Comparison of ENCODE assay signal across 1 cellular context in the genomic region with DNA sequence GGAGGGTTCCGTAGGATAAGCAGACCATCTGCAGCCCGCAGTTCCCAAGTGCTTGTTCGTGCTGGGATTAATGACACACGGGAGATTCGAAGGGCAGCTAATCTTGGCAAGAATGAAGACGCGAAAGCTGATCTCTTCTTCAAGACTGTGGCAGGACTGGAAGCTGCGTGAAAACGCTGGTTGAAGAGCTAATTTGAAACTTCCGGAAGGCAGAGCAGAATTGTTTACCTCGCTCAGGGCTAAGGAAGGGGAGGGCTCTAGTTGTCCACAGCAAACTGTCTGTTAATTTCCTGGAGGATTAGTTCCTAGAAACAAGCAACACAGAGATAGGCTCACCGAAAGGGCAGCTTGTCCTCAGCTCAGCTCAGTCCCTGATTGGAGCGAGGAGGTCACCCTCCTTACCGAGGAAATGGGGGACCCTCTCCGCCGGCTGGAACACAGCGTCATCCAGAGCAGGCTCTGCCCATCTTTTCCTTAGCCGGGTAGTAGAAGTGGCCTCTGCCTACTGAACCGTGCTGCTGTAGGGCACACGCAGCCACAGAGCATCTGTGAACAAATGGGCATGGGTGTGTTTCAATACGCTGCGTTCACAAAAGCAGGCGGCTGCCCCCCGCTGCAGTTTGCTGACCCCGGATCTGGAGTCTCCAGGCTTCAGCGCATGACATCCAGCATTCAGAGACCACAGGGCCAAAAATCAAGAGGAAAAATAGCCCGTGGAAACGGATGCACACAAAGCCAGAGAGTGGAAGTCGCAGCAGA.
A peak's percentile ranks its signal among the peaks of the same experiment; 100 is the strongest.
TF ChIP-seq lines count a peak whose summit lies in the region.

No MANE protein-coding gene starts in this region.

TF ChIP-seq in HepG2, 621 proteins besides CTCF, POLR2A, EP300 and RAD21 (continued from another document and continues in another):
- no peak for TF ChIP-seq AKNA (CRISPR knock-in tag; IDR thresholded peaks at IDR 0.05; ENCODE audit: borderline replicate concordance)
- TF ChIP-seq CBX1 (IDR thresholded peaks at IDR 0.05; ENCODE audit: low read depth) = no peak
- no peak for TF ChIP-seq BORCS8-MEF2B (CRISPR knock-in tag; IDR thresholded peaks at IDR 0.05)
- TF ChIP-seq, protein P1, sequence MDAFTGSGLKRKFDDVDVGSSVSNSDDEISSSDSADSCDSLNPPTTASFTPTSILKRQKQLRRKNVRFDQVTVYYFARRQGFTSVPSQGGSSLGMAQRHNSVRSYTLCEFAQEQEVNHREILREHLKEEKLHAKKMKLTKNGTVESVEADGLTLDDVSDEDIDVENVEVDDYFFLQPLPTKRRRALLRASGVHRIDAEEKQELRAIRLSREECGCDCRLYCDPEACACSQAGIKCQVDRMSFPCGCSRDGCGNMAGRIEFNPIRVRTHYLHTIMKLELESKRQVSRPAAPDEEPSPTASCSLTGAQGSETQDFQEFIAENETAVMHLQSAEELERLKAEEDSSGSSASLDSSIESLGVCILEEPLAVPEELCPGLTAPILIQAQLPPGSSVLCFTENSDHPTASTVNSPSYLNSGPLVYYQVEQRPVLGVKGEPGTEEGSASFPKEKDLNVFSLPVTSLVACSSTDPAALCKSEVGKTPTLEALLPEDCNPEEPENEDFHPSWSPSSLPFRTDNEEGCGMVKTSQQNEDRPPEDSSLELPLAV (CRISPR knock-in tag; conservative IDR thresholded peaks at IDR 0.05; ENCODE audit: low read depth) = no peak
- TF ChIP-seq IRX3 (CRISPR knock-in tag; IDR thresholded peaks at IDR 0.05; ENCODE audit: borderline replicate concordance, low read depth) = no peak
- no peak for TF ChIP-seq MED1 (CRISPR knock-in tag; IDR thresholded peaks at IDR 0.05)
- no peak for TF ChIP-seq GABPB1 (CRISPR knock-in tag; IDR thresholded peaks at IDR 0.05)
- TF ChIP-seq AHR (CRISPR knock-in tag; IDR thresholded peaks at IDR 0.05) = no peak
- TF ChIP-seq SP5 (CRISPR knock-in tag; IDR thresholded peaks at IDR 0.05; ENCODE audit: borderline replicate concordance, low read depth) = no peak
- TF ChIP-seq ZNF468 (CRISPR knock-in tag; IDR thresholded peaks at IDR 0.05) = no peak
- TF ChIP-seq ZNF510 (CRISPR knock-in tag; IDR thresholded peaks at IDR 0.05; ENCODE audit: low read depth) = no peak
- no peak for TF ChIP-seq MTA3 (CRISPR knock-in tag; IDR thresholded peaks at IDR 0.05)
- no peak for TF ChIP-seq ZNF3 (CRISPR knock-in tag; IDR thresholded peaks at IDR 0.05)
- TF ChIP-seq ZNF775 (CRISPR knock-in tag; IDR thresholded peaks at IDR 0.05; ENCODE audit: borderline replicate concordance) = no peak
- TF ChIP-seq SP4 (CRISPR knock-in tag; IDR thresholded peaks at IDR 0.05) = no peak
- no peak for TF ChIP-seq HOXD1 (CRISPR knock-in tag; IDR thresholded peaks at IDR 0.05)
- no peak for TF ChIP-seq TEAD2 (CRISPR knock-in tag; IDR thresholded peaks at IDR 0.05)
- TF ChIP-seq, protein P2, sequence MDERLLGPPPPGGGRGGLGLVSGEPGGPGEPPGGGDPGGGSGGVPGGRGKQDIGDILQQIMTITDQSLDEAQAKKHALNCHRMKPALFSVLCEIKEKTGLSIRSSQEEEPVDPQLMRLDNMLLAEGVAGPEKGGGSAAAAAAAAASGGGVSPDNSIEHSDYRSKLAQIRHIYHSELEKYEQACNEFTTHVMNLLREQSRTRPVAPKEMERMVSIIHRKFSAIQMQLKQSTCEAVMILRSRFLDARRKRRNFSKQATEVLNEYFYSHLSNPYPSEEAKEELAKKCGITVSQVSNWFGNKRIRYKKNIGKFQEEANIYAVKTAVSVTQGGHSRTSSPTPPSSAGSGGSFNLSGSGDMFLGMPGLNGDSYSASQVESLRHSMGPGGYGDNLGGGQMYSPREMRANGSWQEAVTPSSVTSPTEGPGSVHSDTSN (CRISPR knock-in tag; IDR thresholded peaks at IDR 0.05) = no peak
- 0 out of 2 replicates have a peak, but pooled peaks have one; percentile 30 for TF ChIP-seq KDM4B (CRISPR knock-in tag; IDR thresholded peaks at IDR 0.05)
- no peak for TF ChIP-seq SMAD1 (CRISPR knock-in tag; IDR thresholded peaks at IDR 0.05; ENCODE audit: borderline replicate concordance, low read depth)
- TF ChIP-seq ZBTB3 (CRISPR knock-in tag; IDR thresholded peaks at IDR 0.05; ENCODE audit: borderline replicate concordance, low read depth) = no peak
- TF ChIP-seq, protein P3, sequence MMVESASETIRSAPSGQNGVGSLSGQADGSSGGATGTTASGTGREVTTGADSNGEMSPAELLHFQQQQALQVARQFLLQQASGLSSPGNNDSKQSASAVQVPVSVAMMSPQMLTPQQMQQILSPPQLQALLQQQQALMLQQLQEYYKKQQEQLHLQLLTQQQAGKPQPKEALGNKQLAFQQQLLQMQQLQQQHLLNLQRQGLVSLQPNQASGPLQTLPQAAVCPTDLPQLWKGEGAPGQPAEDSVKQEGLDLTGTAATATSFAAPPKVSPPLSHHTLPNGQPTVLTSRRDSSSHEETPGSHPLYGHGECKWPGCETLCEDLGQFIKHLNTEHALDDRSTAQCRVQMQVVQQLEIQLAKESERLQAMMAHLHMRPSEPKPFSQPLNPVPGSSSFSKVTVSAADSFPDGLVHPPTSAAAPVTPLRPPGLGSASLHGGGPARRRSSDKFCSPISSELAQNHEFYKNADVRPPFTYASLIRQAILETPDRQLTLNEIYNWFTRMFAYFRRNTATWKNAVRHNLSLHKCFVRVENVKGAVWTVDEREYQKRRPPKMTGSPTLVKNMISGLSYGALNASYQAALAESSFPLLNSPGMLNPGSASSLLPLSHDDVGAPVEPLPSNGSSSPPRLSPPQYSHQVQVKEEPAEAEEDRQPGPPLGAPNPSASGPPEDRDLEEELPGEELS (CRISPR knock-in tag; IDR thresholded peaks at IDR 0.05) = peak; percentile 65
- TF ChIP-seq TBL1XR1 (IDR thresholded peaks at IDR 0.05; ENCODE audit: borderline replicate concordance, low read length, partially characterized antibody) = no peak
- TF ChIP-seq AHDC1 (CRISPR knock-in tag; IDR thresholded peaks at IDR 0.05; ENCODE audit: borderline replicate concordance) = peak; percentile 21; the same call in 1 of the 2 replicates
- no peak for TF ChIP-seq DPF2 (CRISPR knock-in tag; IDR thresholded peaks at IDR 0.05; ENCODE audit: borderline replicate concordance, low read depth)
- 0 out of 2 replicates have a peak, but pooled peaks have one; percentile 37 for TF ChIP-seq HDAC2 (CRISPR knock-in tag; IDR thresholded peaks at IDR 0.05)
- 0 out of 2 replicates have a peak, but pooled peaks have one; percentile 60 for TF ChIP-seq ZNF800 (CRISPR knock-in tag; IDR thresholded peaks at IDR 0.05)
- peak; percentile 42; the same call in 1 of the 2 replicates for TF ChIP-seq ZNF274 (CRISPR knock-in tag; IDR thresholded peaks at IDR 0.05)
- no peak for TF ChIP-seq ZNF598 (CRISPR knock-in tag; IDR thresholded peaks at IDR 0.05; ENCODE audit: borderline replicate concordance)
- TF ChIP-seq ZBTB25 (CRISPR knock-in tag; IDR thresholded peaks at IDR 0.05) = no peak
- TF ChIP-seq NCOR1 (IDR thresholded peaks at IDR 0.05; ENCODE audit: borderline replicate concordance, low read length) = no peak
- TF ChIP-seq ZSCAN31 (CRISPR knock-in tag; IDR thresholded peaks at IDR 0.05; ENCODE audit: low read depth) = 0 out of 2 replicates have a peak, but pooled peaks have one; percentile 31
- TF ChIP-seq KAT8 (CRISPR knock-in tag; IDR thresholded peaks at IDR 0.05) = peak; percentile 48; the same call in 1 of the 2 replicates
- TF ChIP-seq MEIS1 (CRISPR knock-in tag; IDR thresholded peaks at IDR 0.05; ENCODE audit: borderline replicate concordance) = peak; percentile 40; the same call in 1 of the 2 replicates
- 0 out of 2 replicates have a peak, but pooled peaks have one; percentile 50 for TF ChIP-seq CBX5 (CRISPR knock-in tag; IDR thresholded peaks at IDR 0.05; ENCODE audit: borderline replicate concordance)
- 0 out of 2 replicates have a peak, but pooled peaks have one; percentile 9 for TF ChIP-seq RXRB (CRISPR knock-in tag; IDR thresholded peaks at IDR 0.05; ENCODE audit: borderline replicate concordance)
- TF ChIP-seq EEA1 (CRISPR knock-in tag; IDR thresholded peaks at IDR 0.05; ENCODE audit: borderline replicate concordance) = no peak
- TF ChIP-seq ZNF235 (CRISPR knock-in tag; IDR thresholded peaks at IDR 0.05; ENCODE audit: borderline replicate concordance) = no peak
- no peak for TF ChIP-seq TOPORS (CRISPR knock-in tag; IDR thresholded peaks at IDR 0.05)
- no peak for TF ChIP-seq ZNF615 (CRISPR knock-in tag; IDR thresholded peaks at IDR 0.05; ENCODE audit: borderline replicate concordance)
- TF ChIP-seq HNRNPH1 (optimal IDR thresholded peaks at IDR 0.05; ENCODE audit: low read depth, low read length) = no peak
- peak; percentile 37; the same call in 1 of the 2 replicates for TF ChIP-seq HDAC1 (CRISPR knock-in tag; IDR thresholded peaks at IDR 0.05)
